Comparison of ENCODE assay signal across 1 cellular context in the genomic region with DNA sequence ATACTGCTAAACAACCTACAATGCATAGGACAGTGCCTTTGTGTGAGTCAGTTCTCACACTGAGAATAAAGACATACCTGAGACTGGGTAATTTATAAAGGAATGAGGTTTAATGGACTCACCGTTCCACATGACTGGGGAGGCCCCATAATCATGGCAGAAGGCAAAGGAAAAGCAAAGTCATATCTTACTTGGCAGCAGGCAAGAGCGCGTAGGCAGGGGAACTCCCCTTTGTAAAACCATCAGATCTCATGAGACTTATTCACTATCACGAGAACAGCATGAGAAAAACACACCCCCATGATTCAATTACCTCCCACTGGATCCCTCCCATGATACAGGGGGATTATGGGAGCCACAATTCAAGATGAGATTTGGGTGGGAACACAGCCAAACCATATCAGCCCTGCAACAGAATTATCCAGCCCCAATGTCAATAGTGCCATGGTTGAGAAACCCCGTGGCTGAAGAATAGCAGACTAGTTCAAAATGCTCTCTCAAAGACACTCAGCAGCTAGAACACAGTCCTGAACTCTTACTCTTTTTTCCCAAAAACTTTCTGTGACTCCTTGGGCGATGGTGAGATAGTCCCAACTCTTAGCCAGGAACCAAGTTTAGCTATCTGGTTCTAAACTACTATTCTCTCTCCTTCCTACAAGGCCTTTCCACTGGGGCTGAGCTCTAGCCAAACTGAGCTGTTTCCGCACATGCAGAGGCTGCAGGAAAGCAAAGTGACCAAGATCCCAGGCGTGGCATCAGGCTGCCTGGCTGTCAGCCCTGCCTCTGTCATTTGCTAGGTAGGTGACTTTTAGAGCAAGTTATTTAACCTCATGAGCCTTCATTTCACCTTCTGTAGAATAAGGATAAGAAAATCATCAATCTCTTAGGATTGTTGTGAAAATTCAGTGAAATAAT.
TF ChIP-seq lines count a peak whose summit lies in the region.

No MANE protein-coding gene starts in this region.

TF ChIP-seq in GM12878, 131 proteins besides CTCF, POLR2A, EP300 and RAD21 (continued from another document and continues in another):
- TF ChIP-seq, protein P1, sequence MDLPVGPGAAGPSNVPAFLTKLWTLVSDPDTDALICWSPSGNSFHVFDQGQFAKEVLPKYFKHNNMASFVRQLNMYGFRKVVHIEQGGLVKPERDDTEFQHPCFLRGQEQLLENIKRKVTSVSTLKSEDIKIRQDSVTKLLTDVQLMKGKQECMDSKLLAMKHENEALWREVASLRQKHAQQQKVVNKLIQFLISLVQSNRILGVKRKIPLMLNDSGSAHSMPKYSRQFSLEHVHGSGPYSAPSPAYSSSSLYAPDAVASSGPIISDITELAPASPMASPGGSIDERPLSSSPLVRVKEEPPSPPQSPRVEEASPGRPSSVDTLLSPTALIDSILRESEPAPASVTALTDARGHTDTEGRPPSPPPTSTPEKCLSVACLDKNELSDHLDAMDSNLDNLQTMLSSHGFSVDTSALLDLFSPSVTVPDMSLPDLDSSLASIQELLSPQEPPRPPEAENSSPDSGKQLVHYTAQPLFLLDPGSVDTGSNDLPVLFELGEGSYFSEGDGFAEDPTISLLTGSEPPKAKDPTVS (IDR thresholded peaks at IDR 0.05; ENCODE audit: low read depth, low read length), result no peak
- no peak for TF ChIP-seq NFYA (IDR thresholded peaks at IDR 0.05; ENCODE audit: borderline replicate concordance, low read depth, low read length)
- no peak for TF ChIP-seq NR2C2 (IDR thresholded peaks at IDR 0.05; ENCODE audit: borderline replicate concordance, control insufficient read depth, insufficient read length, low read depth)
- TF ChIP-seq YBX1 (IDR thresholded peaks at IDR 0.05), result no peak
- no peak for TF ChIP-seq KAT2A (conservative IDR thresholded peaks at IDR 0.05; ENCODE audit: control insufficient read depth, low read depth, low read length)
- TF ChIP-seq PAX5 (IDR thresholded peaks at IDR 0.05; ENCODE audit: borderline replicate concordance, low read depth, low read length), result no peak
- no peak for TF ChIP-seq IRF5 (IDR thresholded peaks at IDR 0.05; ENCODE audit: borderline replicate concordance)
- TF ChIP-seq ZZZ3 (IDR thresholded peaks at IDR 0.05; ENCODE audit: control insufficient read depth, insufficient read length, low read depth), result no peak
- no peak for TF ChIP-seq HCFC1 (IDR thresholded peaks at IDR 0.05; ENCODE audit: low read length)
- no peak for TF ChIP-seq POU2F2 (IDR thresholded peaks at IDR 0.05; ENCODE audit: borderline replicate concordance, low read depth, low read length)
- no peak for TF ChIP-seq SRF (IDR thresholded peaks at IDR 0.05; ENCODE audit: low read depth in 2 of 2, low read length in 2 of 2)
- no peak for TF ChIP-seq MYC (IDR thresholded peaks at IDR 0.05; ENCODE audit: insufficient read depth, insufficient read length, insufficient replicate concordance, low read length, severe bottlenecking)
- no peak for TF ChIP-seq TAF1 (IDR thresholded peaks at IDR 0.05; ENCODE audit: borderline replicate concordance, low read depth, low read length)
- peak; percentile 54; the same call in 1 of the 2 replicates for TF ChIP-seq MTA2 (IDR thresholded peaks at IDR 0.05; ENCODE audit: low read depth)
- TF ChIP-seq, protein P2, sequence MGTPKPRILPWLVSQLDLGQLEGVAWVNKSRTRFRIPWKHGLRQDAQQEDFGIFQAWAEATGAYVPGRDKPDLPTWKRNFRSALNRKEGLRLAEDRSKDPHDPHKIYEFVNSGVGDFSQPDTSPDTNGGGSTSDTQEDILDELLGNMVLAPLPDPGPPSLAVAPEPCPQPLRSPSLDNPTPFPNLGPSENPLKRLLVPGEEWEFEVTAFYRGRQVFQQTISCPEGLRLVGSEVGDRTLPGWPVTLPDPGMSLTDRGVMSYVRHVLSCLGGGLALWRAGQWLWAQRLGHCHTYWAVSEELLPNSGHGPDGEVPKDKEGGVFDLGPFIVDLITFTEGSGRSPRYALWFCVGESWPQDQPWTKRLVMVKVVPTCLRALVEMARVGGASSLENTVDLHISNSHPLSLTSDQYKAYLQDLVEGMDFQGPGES (IDR thresholded peaks at IDR 0.05), result no peak
- TF ChIP-seq, protein P3, sequence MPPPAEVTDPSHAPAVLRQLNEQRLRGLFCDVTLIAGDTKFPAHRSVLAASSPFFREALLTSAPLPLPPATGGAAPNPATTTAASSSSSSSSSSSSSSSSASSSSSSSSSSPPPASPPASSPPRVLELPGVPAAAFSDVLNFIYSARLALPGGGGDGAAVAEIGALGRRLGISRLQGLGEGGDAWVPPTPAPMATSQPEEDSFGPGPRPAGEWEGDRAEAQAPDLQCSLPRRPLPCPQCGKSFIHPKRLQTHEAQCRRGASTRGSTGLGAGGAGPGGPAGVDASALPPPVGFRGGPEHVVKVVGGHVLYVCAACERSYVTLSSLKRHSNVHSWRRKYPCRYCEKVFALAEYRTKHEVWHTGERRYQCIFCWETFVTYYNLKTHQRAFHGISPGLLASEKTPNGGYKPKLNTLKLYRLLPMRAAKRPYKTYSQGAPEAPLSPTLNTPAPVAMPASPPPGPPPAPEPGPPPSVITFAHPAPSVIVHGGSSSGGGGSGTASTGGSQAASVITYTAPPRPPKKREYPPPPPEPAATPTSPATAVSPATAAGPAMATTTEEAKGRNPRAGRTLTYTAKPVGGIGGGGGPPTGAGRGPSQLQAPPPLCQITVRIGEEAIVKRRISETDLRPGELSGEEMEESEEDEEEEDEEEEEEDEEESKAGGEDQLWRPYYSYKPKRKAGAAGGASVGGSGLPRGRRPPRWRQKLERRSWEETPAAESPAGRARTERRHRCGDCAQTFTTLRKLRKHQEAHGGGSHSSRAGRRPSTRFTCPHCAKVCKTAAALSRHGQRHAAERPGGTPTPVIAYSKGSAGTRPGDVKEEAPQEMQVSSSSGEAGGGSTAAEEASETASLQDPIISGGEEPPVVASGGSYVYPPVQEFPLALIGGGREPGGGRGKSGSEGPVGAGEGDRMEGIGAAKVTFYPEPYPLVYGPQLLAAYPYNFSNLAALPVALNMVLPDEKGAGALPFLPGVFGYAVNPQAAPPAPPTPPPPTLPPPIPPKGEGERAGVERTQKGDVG (CRISPR knock-in tag; IDR thresholded peaks at IDR 0.05), result no peak
- no peak for TF ChIP-seq TCF12 (IDR thresholded peaks at IDR 0.05; ENCODE audit: low read depth, low read length)
- TF ChIP-seq CBX5 (IDR thresholded peaks at IDR 0.05; ENCODE audit: low read depth), result no peak
- no peak for TF ChIP-seq PBX3 (IDR thresholded peaks at IDR 0.05; ENCODE audit: insufficient replicate concordance, low read depth, low read length)
- no peak for TF ChIP-seq ASH2L (IDR thresholded peaks at IDR 0.05; ENCODE audit: borderline replicate concordance, low read depth)
- no peak for TF ChIP-seq ATF2 (IDR thresholded peaks at IDR 0.05; ENCODE audit: low read length)
- no peak for TF ChIP-seq TCF3 (IDR thresholded peaks at IDR 0.05; ENCODE audit: borderline replicate concordance, insufficient read depth, low read depth, low read length)
- TF ChIP-seq, protein P4, sequence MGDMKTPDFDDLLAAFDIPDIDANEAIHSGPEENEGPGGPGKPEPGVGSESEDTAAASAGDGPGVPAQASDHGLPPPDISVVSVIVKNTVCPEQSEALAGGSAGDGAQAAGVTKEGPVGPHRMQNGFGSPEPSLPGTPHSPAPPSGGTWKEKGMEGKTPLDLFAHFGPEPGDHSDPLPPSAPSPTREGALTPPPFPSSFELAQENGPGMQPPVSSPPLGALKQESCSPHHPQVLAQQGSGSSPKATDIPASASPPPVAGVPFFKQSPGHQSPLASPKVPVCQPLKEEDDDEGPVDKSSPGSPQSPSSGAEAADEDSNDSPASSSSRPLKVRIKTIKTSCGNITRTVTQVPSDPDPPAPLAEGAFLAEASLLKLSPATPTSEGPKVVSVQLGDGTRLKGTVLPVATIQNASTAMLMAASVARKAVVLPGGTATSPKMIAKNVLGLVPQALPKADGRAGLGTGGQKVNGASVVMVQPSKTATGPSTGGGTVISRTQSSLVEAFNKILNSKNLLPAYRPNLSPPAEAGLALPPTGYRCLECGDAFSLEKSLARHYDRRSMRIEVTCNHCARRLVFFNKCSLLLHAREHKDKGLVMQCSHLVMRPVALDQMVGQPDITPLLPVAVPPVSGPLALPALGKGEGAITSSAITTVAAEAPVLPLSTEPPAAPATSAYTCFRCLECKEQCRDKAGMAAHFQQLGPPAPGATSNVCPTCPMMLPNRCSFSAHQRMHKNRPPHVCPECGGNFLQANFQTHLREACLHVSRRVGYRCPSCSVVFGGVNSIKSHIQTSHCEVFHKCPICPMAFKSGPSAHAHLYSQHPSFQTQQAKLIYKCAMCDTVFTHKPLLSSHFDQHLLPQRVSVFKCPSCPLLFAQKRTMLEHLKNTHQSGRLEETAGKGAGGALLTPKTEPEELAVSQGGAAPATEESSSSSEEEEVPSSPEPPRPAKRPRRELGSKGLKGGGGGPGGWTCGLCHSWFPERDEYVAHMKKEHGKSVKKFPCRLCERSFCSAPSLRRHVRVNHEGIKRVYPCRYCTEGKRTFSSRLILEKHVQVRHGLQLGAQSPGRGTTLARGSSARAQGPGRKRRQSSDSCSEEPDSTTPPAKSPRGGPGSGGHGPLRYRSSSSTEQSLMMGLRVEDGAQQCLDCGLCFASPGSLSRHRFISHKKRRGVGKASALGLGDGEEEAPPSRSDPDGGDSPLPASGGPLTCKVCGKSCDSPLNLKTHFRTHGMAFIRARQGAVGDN (IDR thresholded peaks at IDR 0.05), result no peak
- no peak for TF ChIP-seq CHD4 (IDR thresholded peaks at IDR 0.05)
- no peak for TF ChIP-seq ZNF622 (IDR thresholded peaks at IDR 0.05)
- no peak for TF ChIP-seq ZSCAN29 (IDR thresholded peaks at IDR 0.05)
- TF ChIP-seq RELA (IDR thresholded peaks at IDR 0.05; ENCODE audit: borderline replicate concordance, partially characterized antibody), result no peak
- TF ChIP-seq TCF7 (IDR thresholded peaks at IDR 0.05; ENCODE audit: borderline replicate concordance), result no peak
- peak; percentile 63 for TF ChIP-seq IKZF1 (conservative IDR thresholded peaks at IDR 0.05)
- TF ChIP-seq CEBPZ (IDR thresholded peaks at IDR 0.05; ENCODE audit: low read depth, low read length), result no peak
- TF ChIP-seq MEF2A (IDR thresholded peaks at IDR 0.05; ENCODE audit: insufficient read depth, low read depth, low read length), result no peak
- peak; percentile 49; the same call in 1 of the 2 replicates for TF ChIP-seq CHD2 (IDR thresholded peaks at IDR 0.05; ENCODE audit: borderline replicate concordance, low read depth, low read length)
- TF ChIP-seq ZBED1 (IDR thresholded peaks at IDR 0.05; ENCODE audit: borderline replicate concordance), result no peak
- no peak for TF ChIP-seq CREB1 (IDR thresholded peaks at IDR 0.05; ENCODE audit: low read depth)
